Comparison of ENCODE assay signal across 15 cellular contexts in the genomic region with DNA sequence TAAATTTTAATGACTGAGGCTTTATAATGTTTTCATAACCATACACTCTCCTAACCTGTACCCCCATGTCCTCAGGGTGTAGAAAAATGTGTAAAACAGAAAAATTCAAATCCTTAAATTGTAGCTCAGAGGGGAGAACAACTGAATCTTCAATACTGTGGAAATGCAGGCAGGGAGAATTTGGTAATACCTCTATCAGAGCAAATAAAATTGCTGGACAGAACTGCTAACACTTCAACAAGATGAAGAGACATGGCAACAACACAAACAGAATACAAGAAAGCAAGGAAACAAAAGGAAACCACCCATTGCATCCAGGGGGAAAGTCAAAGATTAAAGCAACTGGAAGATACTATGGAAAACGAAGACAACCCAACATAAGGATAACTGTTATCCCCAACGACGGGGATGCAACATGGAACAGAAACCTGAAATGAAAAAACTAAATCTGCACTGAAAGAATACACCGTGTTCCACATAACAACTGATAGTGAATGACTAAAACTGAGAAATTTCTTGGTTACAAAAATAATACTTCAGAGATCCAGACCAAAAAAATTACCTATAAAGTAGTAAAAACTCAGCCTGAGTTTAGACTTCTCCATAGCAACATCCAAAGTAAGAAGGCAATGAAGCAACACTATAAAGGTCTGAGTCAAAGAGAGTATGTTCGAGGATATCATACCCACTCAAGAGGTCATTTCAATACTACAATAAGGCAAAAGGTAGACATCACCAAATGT. TPM values are rescaled to one million over a fixed set of nuclear protein-coding genes. Genes with fewer than 3 reads are reported as not detected.
DNase-seq lines count a peak whose midpoint lies in the region; ATAC-seq and TF ChIP-seq lines count a peak whose summit lies in the region.
"Had no signal": no experiment of that assay in that cellular context is flagged by ENCODE, and none has a peak within 500 bp of the region (broad histone marks: within the 10 kb centered on the region; RNA-seq: fewer than 3 reads in every experiment).

No MANE protein-coding gene starts in this region.

- H3K4me1 Mint-ChIP-seq in WTC11 = no peaks in the 10 kb centered on the region

- H3K27ac Mint-ChIP-seq in WTC11 = no peak overlapping the region
- H3K27ac Mint-ChIP-seq: activated CD4-positive, alpha-beta T cell treated with anti-CD3 and anti-CD28 coated beads, Interleukin-2, amount 10 ng/mL, durations not matched to agents 24 days and 14 days; T-helper 17 cell had no signal

- peak; percentile 84 for ATAC-seq in GM18868 (IDR thresholded peaks at IDR 0.05; ENCODE audit: unreplicated experiment)
- peak; percentile 67 for ATAC-seq in HG02759 (IDR thresholded peaks at IDR 0.05; ENCODE audit: unreplicated experiment)
- peak; percentile 36 for ATAC-seq in HG03558 (IDR thresholded peaks at IDR 0.05; ENCODE audit: extremely low read depth, unreplicated experiment)
- ATAC-seq in WTC11 = no peak
- ATAC-seq: HCT116, T-helper 17 cell had no signal

- no peak overlapping the region for H3K4me3 Mint-ChIP-seq in WTC11
- H3K4me3 Mint-ChIP-seq: activated CD4-positive, alpha-beta T cell treated with anti-CD3 and anti-CD28 coated beads, Interleukin-2, amount 10 ng/mL, durations not matched to agents 24 days and 14 days; T-helper 17 cell had no signal

- no peaks in the 10 kb centered on the region for H3K36me3 Mint-ChIP-seq in WTC11

- CTCF ChIA-PET in GM10248 (lab: Yijun Ruan, JAX) = interaction anchor here (1.9 kb wide), 1 partner anchor 17 kb away, joined by 5 read pairs; no protein-coding TSS in a partner anchor
- CTCF ChIA-PET in WTC11 (lab: Charles Lee) = no interaction called here

- H3K9me3 Mint-ChIP-seq in WTC11 = no peaks in the 10 kb centered on the region
- H3K9me3 Mint-ChIP-seq: activated CD4-positive, alpha-beta T cell treated with anti-CD3 and anti-CD28 coated beads, Interleukin-2, amount 10 ng/mL, durations not matched to agents 24 days and 14 days had no signal

- TF ChIP-seq CTCF in GM10248 (IDR thresholded peaks at IDR 0.05; ENCODE audit: control extremely low read depth, extremely low read depth, low read depth, missing control alignments) (no peak), WTC11 (IDR thresholded peaks at IDR 0.05) (no peak)

- H3K27me3 Mint-ChIP-seq in WTC11 (ENCODE audit: low read depth) = no peaks in the 10 kb centered on the region
- H3K27me3 Mint-ChIP-seq: activated CD4-positive, alpha-beta T cell treated with anti-CD3 and anti-CD28 coated beads, Interleukin-2, amount 10 ng/mL, durations not matched to agents 24 days and 14 days; T-helper 17 cell had no signal

- POLR2A ChIA-PET in GM10248 (lab: Yijun Ruan, JAX) (no interaction called here), WTC11 (lab: Charles Lee) (no interaction called here)

- DNase-seq in GM10248 (ENCODE audit: extremely low spot score) (peak; percentile 27), HuH-7 (ENCODE audit: low spot score) (no peak), NOMO-1 treated with dmso at 0.1 percent for 144 hours (lab: John Stamatoyannopoulos, UW; ENCODE audit: unreplicated experiment) (no peak), WTC11 (ENCODE audit: low spot score) (no peak), A172 (ENCODE audit: low spot score) (no peak)
- DNase-seq: activated CD4-positive, alpha-beta T cell treated with anti-CD3 and anti-CD28 coated beads, Interleukin-2, amount 10 ng/mL, durations not matched to agents 24 days and 14 days; activated gamma-delta T cell treated with Interleukin-2 at 50 U/mL for 16 hours; AML-193; NCI-H510A; stimulated activated CD4-positive, alpha-beta T cell treated with anti-CD3 and anti-CD28 coated beads, Interleukin-1b, Interleukin-23, amount 100 ng/mL, for 48 hours; T-helper 17 cell had no signal

TF ChIP-seq in WTC11, 78 proteins besides CTCF, POLR2A, EP300 and RAD21:
- TF ChIP-seq RELA (CRISPR knock-in tag; IDR thresholded peaks at IDR 0.05; ENCODE audit: borderline replicate concordance) = no peak
- TF ChIP-seq, protein P1, sequence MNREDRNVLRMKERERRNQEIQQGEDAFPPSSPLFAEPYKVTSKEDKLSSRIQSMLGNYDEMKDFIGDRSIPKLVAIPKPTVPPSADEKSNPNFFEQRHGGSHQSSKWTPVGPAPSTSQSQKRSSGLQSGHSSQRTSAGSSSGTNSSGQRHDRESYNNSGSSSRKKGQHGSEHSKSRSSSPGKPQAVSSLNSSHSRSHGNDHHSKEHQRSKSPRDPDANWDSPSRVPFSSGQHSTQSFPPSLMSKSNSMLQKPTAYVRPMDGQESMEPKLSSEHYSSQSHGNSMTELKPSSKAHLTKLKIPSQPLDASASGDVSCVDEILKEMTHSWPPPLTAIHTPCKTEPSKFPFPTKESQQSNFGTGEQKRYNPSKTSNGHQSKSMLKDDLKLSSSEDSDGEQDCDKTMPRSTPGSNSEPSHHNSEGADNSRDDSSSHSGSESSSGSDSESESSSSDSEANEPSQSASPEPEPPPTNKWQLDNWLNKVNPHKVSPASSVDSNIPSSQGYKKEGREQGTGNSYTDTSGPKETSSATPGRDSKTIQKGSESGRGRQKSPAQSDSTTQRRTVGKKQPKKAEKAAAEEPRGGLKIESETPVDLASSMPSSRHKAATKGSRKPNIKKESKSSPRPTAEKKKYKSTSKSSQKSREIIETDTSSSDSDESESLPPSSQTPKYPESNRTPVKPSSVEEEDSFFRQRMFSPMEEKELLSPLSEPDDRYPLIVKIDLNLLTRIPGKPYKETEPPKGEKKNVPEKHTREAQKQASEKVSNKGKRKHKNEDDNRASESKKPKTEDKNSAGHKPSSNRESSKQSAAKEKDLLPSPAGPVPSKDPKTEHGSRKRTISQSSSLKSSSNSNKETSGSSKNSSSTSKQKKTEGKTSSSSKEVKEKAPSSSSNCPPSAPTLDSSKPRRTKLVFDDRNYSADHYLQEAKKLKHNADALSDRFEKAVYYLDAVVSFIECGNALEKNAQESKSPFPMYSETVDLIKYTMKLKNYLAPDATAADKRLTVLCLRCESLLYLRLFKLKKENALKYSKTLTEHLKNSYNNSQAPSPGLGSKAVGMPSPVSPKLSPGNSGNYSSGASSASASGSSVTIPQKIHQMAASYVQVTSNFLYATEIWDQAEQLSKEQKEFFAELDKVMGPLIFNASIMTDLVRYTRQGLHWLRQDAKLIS (CRISPR knock-in tag; IDR thresholded peaks at IDR 0.05; ENCODE audit: borderline replicate concordance) = no peak
- TF ChIP-seq, protein P2, sequence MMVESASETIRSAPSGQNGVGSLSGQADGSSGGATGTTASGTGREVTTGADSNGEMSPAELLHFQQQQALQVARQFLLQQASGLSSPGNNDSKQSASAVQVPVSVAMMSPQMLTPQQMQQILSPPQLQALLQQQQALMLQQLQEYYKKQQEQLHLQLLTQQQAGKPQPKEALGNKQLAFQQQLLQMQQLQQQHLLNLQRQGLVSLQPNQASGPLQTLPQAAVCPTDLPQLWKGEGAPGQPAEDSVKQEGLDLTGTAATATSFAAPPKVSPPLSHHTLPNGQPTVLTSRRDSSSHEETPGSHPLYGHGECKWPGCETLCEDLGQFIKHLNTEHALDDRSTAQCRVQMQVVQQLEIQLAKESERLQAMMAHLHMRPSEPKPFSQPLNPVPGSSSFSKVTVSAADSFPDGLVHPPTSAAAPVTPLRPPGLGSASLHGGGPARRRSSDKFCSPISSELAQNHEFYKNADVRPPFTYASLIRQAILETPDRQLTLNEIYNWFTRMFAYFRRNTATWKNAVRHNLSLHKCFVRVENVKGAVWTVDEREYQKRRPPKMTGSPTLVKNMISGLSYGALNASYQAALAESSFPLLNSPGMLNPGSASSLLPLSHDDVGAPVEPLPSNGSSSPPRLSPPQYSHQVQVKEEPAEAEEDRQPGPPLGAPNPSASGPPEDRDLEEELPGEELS (CRISPR knock-in tag; IDR thresholded peaks at IDR 0.05) = no peak
- no peak for TF ChIP-seq IRF2 (CRISPR knock-in tag; IDR thresholded peaks at IDR 0.05; ENCODE audit: borderline replicate concordance, low read depth)

RNA-seq across cellular contexts. Expression of a gene that starts 48.5 kb away (rescaled TPM):
- 25.9 to 27.7 TPM (median 26.1 TPM) in 3 replicates for total RNA-seq in WTC11 (2021)
- total RNA-seq in A172 (2014; rRNA removed; shearing (Covaris generic)) = 44.0 and 45.3 TPM in 2 replicates
